In the genomic region with DNA sequence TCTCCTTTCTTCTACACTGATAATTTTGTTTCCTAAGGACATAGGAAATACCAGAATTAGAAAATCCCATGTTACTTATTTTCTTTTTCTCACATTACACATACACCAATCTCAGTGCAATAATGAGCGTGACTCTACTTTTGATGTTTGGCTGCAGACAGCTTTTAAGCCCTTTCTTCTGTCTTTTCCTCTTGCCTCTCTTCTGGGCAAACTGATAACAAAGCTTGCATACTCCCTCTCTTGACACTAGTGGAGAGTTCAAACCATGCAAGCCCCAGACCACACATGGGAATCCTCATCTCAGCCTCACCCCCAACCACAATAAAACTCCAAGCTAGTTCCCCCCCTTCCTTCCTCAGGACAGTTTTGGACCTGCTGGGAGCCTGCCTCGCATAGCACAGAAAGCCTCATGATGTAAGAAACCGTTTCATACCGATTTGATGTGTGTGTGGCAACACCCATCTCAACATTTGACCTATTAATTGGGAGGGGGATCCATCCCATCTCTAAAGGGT, we compare ENCODE assay signal across 37 cellular contexts.
"Had no signal": no experiment of that assay in that cellular context is flagged by ENCODE, and none has a peak within 500 bp of the region (broad histone marks: within the 10 kb centered on the region; RNA-seq: fewer than 3 reads in every experiment).

No MANE protein-coding gene starts in this region.

- H3K27ac ChIP-seq: adrenal gland, body of pancreas, brain microvascular endothelial cell, breast epithelium, VCaP had no signal

- H3K4me3 ChIP-seq: adrenal gland, body of pancreas, breast epithelium had no signal

- H3K27ac Mint-ChIP-seq: activated B cell treated with CpG ODN at 0.5 μM for 24 hours; activated CD4-positive, alpha-beta memory T cell treated with anti-CD3 and anti-CD28 coated beads for 36 hours; activated CD4-positive, alpha-beta T cell treated with anti-CD3 and anti-CD28 coated beads, Interleukin-2, amount 10 ng/mL, durations not matched to agents 24 days and 14 days; activated CD8-positive, alpha-beta T cell treated with anti-CD3 and anti-CD28 coated beads for 36 hours; activated naive CD4-positive, alpha-beta T cell treated with anti-CD3 and anti-CD28 coated beads for 36 hours; activated naive CD4-positive, alpha-beta T cell treated with anti-CD3 and anti-CD28 coated beads, Interleukin-2, amount 50 U/mL, for 72 hours; activated naive CD8-positive, alpha-beta T cell treated with anti-CD3 and anti-CD28 coated beads for 36 hours; activated T-cell treated with anti-CD3 and anti-CD28 coated beads, Interleukin-2, amount 50 U/mL, for 72 hours; activated T-helper 1 cell treated with anti-CD3 and anti-CD28 coated beads, Interleukin-12 subunit alpha, Interleukin-12 subunit beta, Interleukin-2, Interleukin-4 antibody, amounts not matched to agents 30 ng/mL and 10 ng/mL and 1 ng/mL, durations not matched to agents 14 hours and 24 hours and 36 hours; activated T-helper 17 cell treated with anti-CD3 and anti-CD28 coated beads, Interleukin-2, amount 50 U/mL, for 72 hours; T-helper 1 cell treated with Interleukin-12 subunit alpha and Interleukin-12 subunit beta and Interleukin-4 antibody, amounts not matched to agents 30 μg/mL and 1 μg/mL, for 36 hours; T-helper 2 cell treated with Interferon-gamma antibody and Interleukin-4, amounts not matched to agents 5 μg/mL and 100 μg/mL, for 36 hours had no signal

- H3K27me3 ChIP-seq: body of pancreas, breast epithelium had no signal

- H3K4me1 ChIP-seq: adrenal gland, body of pancreas, breast epithelium had no signal

- ATAC-seq: activated CD8-positive, alpha-beta T cell treated with anti-CD3 and anti-CD28 coated beads for 36 hours; activated naive CD4-positive, alpha-beta T cell treated with anti-CD3 and anti-CD28 coated beads, Interleukin-2, amount 50 U/mL, for 72 hours; activated T-cell treated with anti-CD3 and anti-CD28 coated beads, Interleukin-2, amount 50 U/mL, for 4 hours; activated T-cell treated with anti-CD3 and anti-CD28 coated beads, Interleukin-2, amount 50 U/mL, for 72 hours; activated T-helper 17 cell treated with anti-CD3 and anti-CD28 coated beads, Interleukin-2, amount 50 U/mL, for 72 hours; body of pancreas had no signal

- DNase-seq: activated B cell treated with CpG ODN at 0.5 μM for 24 hours; activated CD4-positive, alpha-beta memory T cell treated with anti-CD3 and anti-CD28 coated beads for 36 hours; activated CD4-positive, alpha-beta T cell treated with anti-CD3 and anti-CD28 coated beads for 4 hours; activated CD4-positive, alpha-beta T cell treated with anti-CD3 and anti-CD28 coated beads, Interleukin-2, amount 10 ng/mL, durations not matched to agents 24 days and 14 days; activated CD4-positive, alpha-beta T cell treated with anti-CD3 and anti-CD28 coated beads, Interleukin-2, amount 50 U/mL, for 1 hour; activated CD4-positive, alpha-beta T cell treated with anti-CD3 and anti-CD28 coated beads, Interleukin-2, amount 50 U/mL, for 4 hours; activated CD4-positive, CD25-positive, alpha-beta regulatory T cell treated with anti-CD3 and anti-CD28 coated beads, Interleukin-2, amount 50 U/mL, for 72 hours; activated CD8-positive, alpha-beta memory T cell treated with anti-CD3 and anti-CD28 coated beads, Interleukin-2, amount 50 U/mL, for 4 hours; activated CD8-positive, alpha-beta T cell treated with anti-CD3 and anti-CD28 coated beads for 36 hours; activated effector memory CD4-positive, alpha-beta T cell treated with anti-CD3 and anti-CD28 coated beads, Interleukin-2, amount 50 U/mL, for 16 hours; activated gamma-delta T cell treated with Interleukin-2 at 50 U/mL for 16 hours; activated naive CD4-positive, alpha-beta T cell; activated naive CD4-positive, alpha-beta T cell treated with anti-CD3 and anti-CD28 coated beads for 36 hours; activated naive CD4-positive, alpha-beta T cell treated with anti-CD3 and anti-CD28 coated beads, Interleukin-2, amount 50 U/mL, for 16 hours; activated naive CD8-positive, alpha-beta T cell treated with anti-CD3 and anti-CD28 coated beads for 36 hours; activated T-cell treated with anti-CD3 and anti-CD28 coated beads for 4 hours; activated T-cell treated with anti-CD3 and anti-CD28 coated beads, Interleukin-2, amount 50 U/mL, for 1 hour; activated T-cell treated with anti-CD3 and anti-CD28 coated beads, Interleukin-2, amount 50 U/mL, for 4 hours; activated T-cell treated with anti-CD3 and anti-CD28 coated beads, Interleukin-2, amount 50 U/mL, for 72 hours; adrenal gland; amniotic stem cell; aorta; body of pancreas; brain microvascular endothelial cell; central memory CD4-positive, alpha-beta T cell; T-helper 1 cell; T-helper 2 cell; T-helper 9 cell had no signal

- FAIRE-seq: astrocyte, TTC549 had no signal

- H3K9me3 Mint-ChIP-seq: activated B cell treated with CpG ODN at 0.5 μM for 24 hours; activated CD4-positive, alpha-beta memory T cell treated with anti-CD3 and anti-CD28 coated beads for 36 hours; activated CD4-positive, alpha-beta T cell treated with anti-CD3 and anti-CD28 coated beads, Interleukin-2, amount 10 ng/mL, durations not matched to agents 24 days and 14 days; activated CD8-positive, alpha-beta T cell treated with anti-CD3 and anti-CD28 coated beads for 36 hours; activated naive CD4-positive, alpha-beta T cell treated with anti-CD3 and anti-CD28 coated beads for 36 hours; activated naive CD4-positive, alpha-beta T cell treated with anti-CD3 and anti-CD28 coated beads, Interleukin-2, amount 50 U/mL, for 72 hours; activated naive CD8-positive, alpha-beta T cell treated with anti-CD3 and anti-CD28 coated beads for 36 hours; activated T-cell treated with anti-CD3 and anti-CD28 coated beads, Interleukin-2, amount 50 U/mL, for 4 hours; activated T-cell treated with anti-CD3 and anti-CD28 coated beads, Interleukin-2, amount 50 U/mL, for 72 hours; activated T-helper 1 cell treated with anti-CD3 and anti-CD28 coated beads, Interleukin-12 subunit alpha, Interleukin-12 subunit beta, Interleukin-2, Interleukin-4 antibody, amounts not matched to agents 30 ng/mL and 10 ng/mL and 1 ng/mL, durations not matched to agents 14 hours and 24 hours and 36 hours; activated T-helper 17 cell treated with anti-CD3 and anti-CD28 coated beads, Interleukin-2, amount 50 U/mL, for 72 hours; T-helper 1 cell treated with Interleukin-12 subunit alpha and Interleukin-12 subunit beta and Interleukin-4 antibody, amounts not matched to agents 30 μg/mL and 1 μg/mL, for 36 hours; T-helper 2 cell treated with Interferon-gamma antibody and Interleukin-4, amounts not matched to agents 5 μg/mL and 100 μg/mL, for 36 hours had no signal

- H3K4me1 Mint-ChIP-seq: activated B cell treated with CpG ODN at 0.5 μM for 24 hours; activated CD4-positive, alpha-beta T cell treated with anti-CD3 and anti-CD28 coated beads, Interleukin-2, amount 10 ng/mL, durations not matched to agents 24 days and 14 days; activated naive CD8-positive, alpha-beta T cell treated with anti-CD3 and anti-CD28 coated beads for 36 hours; activated T-helper 17 cell treated with anti-CD3 and anti-CD28 coated beads, Interleukin-2, amount 50 U/mL, for 72 hours had no signal

- H3K36me3 Mint-ChIP-seq: activated CD4-positive, alpha-beta memory T cell treated with anti-CD3 and anti-CD28 coated beads for 36 hours; activated naive CD4-positive, alpha-beta T cell treated with anti-CD3 and anti-CD28 coated beads, Interleukin-2, amount 50 U/mL, for 72 hours; activated naive CD8-positive, alpha-beta T cell treated with anti-CD3 and anti-CD28 coated beads for 36 hours had no signal

- H3K9me3 ChIP-seq: adrenal gland, body of pancreas, breast epithelium had no signal

- H3K4me3 Mint-ChIP-seq: activated B cell treated with CpG ODN at 0.5 μM for 24 hours; activated CD4-positive, alpha-beta memory T cell treated with anti-CD3 and anti-CD28 coated beads for 36 hours; activated CD4-positive, alpha-beta T cell treated with anti-CD3 and anti-CD28 coated beads, Interleukin-2, amount 10 ng/mL, durations not matched to agents 24 days and 14 days; activated CD8-positive, alpha-beta T cell treated with anti-CD3 and anti-CD28 coated beads for 36 hours; activated naive CD4-positive, alpha-beta T cell treated with anti-CD3 and anti-CD28 coated beads for 36 hours; activated naive CD8-positive, alpha-beta T cell treated with anti-CD3 and anti-CD28 coated beads for 36 hours; activated T-cell treated with anti-CD3 and anti-CD28 coated beads, Interleukin-2, amount 50 U/mL, for 4 hours; activated T-cell treated with anti-CD3 and anti-CD28 coated beads, Interleukin-2, amount 50 U/mL, for 72 hours; activated T-helper 1 cell treated with anti-CD3 and anti-CD28 coated beads, Interleukin-12 subunit alpha, Interleukin-12 subunit beta, Interleukin-2, Interleukin-4 antibody, amounts not matched to agents 30 ng/mL and 10 ng/mL and 1 ng/mL, durations not matched to agents 14 hours and 24 hours and 36 hours; activated T-helper 17 cell treated with anti-CD3 and anti-CD28 coated beads, Interleukin-2, amount 50 U/mL, for 72 hours; T-helper 1 cell treated with Interleukin-12 subunit alpha and Interleukin-12 subunit beta and Interleukin-4 antibody, amounts not matched to agents 30 μg/mL and 1 μg/mL, for 36 hours; T-helper 2 cell treated with Interferon-gamma antibody and Interleukin-4, amounts not matched to agents 5 μg/mL and 100 μg/mL, for 36 hours had no signal

- H3K36me3 ChIP-seq: adrenal gland, brain microvascular endothelial cell, breast epithelium had no signal
